In genomic region chr7:154698726-154699291, GRCh38 we compare ENCODE assay signal across 2 cellular contexts.
TF ChIP-seq lines count a peak whose summit lies in the region.

No MANE protein-coding gene starts in this region.

TF ChIP-seq in HCT116, 20 proteins besides CTCF, POLR2A, EP300 and RAD21 (continued from another document):
- no peak for TF ChIP-seq REST (IDR thresholded peaks at IDR 0.05; ENCODE audit: low read depth)

TF ChIP-seq in HepG2, 621 proteins besides CTCF, POLR2A, EP300 and RAD21 (continued from another document):
- TF ChIP-seq ZNF280B (CRISPR knock-in tag; IDR thresholded peaks at IDR 0.05; ENCODE audit: borderline replicate concordance) (no peak), ZNF777 (CRISPR knock-in tag; IDR thresholded peaks at IDR 0.05) (no peak), RFXANK (CRISPR knock-in tag; IDR thresholded peaks at IDR 0.05) (no peak), CREM (IDR thresholded peaks at IDR 0.05) (no peak), CREM (CRISPR knock-in tag; IDR thresholded peaks at IDR 0.05) (no peak), ZNF629 (CRISPR knock-in tag; conservative IDR thresholded peaks at IDR 0.05) (no peak), ZBTB10 (CRISPR knock-in tag; IDR thresholded peaks at IDR 0.05; ENCODE audit: borderline replicate concordance) (no peak)
TF ChIP-seq in HepG2: peak in this region for 3.
